Comparison of ENCODE assay signal across 13 cellular contexts in genomic region chr2:85554980-85555612, GRCh38.
"Had no signal": no experiment of that assay in that cellular context is flagged by ENCODE, and none has a peak within 500 bp of the region (broad histone marks: within the 10 kb centered on the region; RNA-seq: fewer than 3 reads in every experiment).

No MANE protein-coding gene starts in this region.

- H3K27me3 ChIP-seq: ascending aorta, breast epithelium, testis had no signal

- DNase-seq: activated CD4-positive, alpha-beta T cell treated with anti-CD3 and anti-CD28 coated beads for 4 hours; activated naive CD4-positive, alpha-beta T cell treated with anti-CD3 and anti-CD28 coated beads for 36 hours; head of caudate nucleus; occipital lobe; testis had no signal

- ATAC-seq: left lobe of liver, WTC11 had no signal

- FAIRE-seq: frontal cortex, keratinocyte had no signal

- H3K36me3 ChIP-seq: breast epithelium had no signal

- H3K4me3 ChIP-seq: ascending aorta, breast epithelium, coronary artery, lung, testis had no signal

- H3K4me1 ChIP-seq: breast epithelium had no signal

- H3K27ac ChIP-seq: ascending aorta, breast epithelium, coronary artery, testis had no signal

- H3K9me3 ChIP-seq: ascending aorta, breast epithelium, testis had no signal
